In the genomic region with DNA sequence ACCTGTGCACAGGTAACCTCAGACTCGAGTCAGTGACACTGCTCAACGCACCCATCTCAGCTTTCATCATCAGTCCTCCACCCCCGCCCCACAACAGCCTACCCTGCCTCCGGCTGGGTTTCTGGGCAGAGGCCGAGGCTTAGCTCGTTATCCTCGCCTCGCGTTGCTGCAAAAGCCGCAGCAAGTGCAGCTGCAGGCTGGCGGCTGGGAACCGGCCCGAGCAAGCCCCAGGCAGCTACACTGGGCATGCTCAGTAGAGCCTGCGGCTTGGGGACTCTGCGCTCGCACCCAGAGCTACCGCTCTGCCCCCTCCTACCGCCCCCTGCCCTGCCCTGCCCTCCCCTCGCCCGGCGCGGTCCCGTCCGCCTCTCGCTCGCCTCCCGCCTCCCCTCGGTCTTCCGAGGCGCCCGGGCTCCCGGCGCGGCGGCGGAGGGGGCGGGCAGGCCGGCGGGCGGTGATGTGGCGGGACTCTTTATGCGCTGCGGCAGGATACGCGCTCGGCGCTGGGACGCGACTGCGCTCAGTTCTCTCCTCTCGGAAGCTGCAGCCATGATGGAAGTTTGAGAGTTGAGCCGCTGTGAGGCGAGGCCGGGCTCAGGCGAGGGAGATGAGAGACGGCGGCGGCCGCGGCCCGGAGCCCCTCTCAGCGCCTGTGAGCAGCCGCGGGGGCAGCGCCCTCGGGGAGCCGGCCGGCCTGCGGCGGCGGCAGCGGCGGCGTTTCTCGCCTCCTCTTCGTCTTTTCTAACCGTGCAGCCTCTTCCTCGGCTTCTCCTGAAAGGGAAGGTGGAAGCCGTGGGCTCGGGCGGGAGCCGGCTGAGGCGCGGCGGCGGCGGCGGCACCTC, we compare ENCODE assay signal across 8 cellular contexts. TPM values are rescaled to one million over a fixed set of nuclear protein-coding genes. Genes with fewer than 3 reads are reported as not detected.
DNase-seq lines count a peak whose midpoint lies in the region; ATAC-seq lines count a peak whose summit lies in the region.

Gene KLLN, minus strand, starts transcription at position 432 of the 842 bp plus-strand sequence. CDS start 1,046 bp downstream, outside the sequence.
Gene PTEN, plus strand, starts transcription at position 524 of the 842 bp plus-strand sequence. CDS start 845 bp downstream, outside the sequence.

- DNase-seq in CD1c-positive myeloid dendritic cell (ENCODE audit: extremely low spot score) (peak; percentile 93), HT-29 (ENCODE audit: low spot score) (peak; percentile 89), NOMO-1 (lab: John Stamatoyannopoulos, UW; ENCODE audit: unreplicated experiment in 2 of 2) (peak; percentile 87 to 91)
- peak; percentile 60 for DNase-seq in activated CD8-positive, alpha-beta memory T cell treated with anti-CD3 and anti-CD28 coated beads, Interleukin-2, amount 50 U/mL, for 24 hours (ENCODE audit: extremely low read depth)
- peak; percentile 69 for DNase-seq in stimulated activated CD8-positive, alpha-beta memory T cell treated with anti-CD3 and anti-CD28 coated beads, Interleukin-12 subunit alpha, Interleukin-12 subunit beta, amount 100 ng/mL, for 4 hours (ENCODE audit: low read depth)

- peaks cover 10% of the 10 kb centered on the region for H3K4me1 ChIP-seq in endocrine pancreas (ENCODE audit: control insufficient read depth, insufficient read depth, low read length)
- no peaks in the 10 kb centered on the region for H3K4me1 ChIP-seq in mesodermal cell (ENCODE audit: control insufficient read depth, insufficient read depth, low read length, poor library complexity, severe bottlenecking)

- H3K27me3 ChIP-seq in endocrine pancreas (ENCODE audit: control insufficient read depth, insufficient read depth, low read length): no peaks in the 10 kb centered on the region

- peak within 1 kb of the TSS; percentile 93 for H3K27ac ChIP-seq in mesodermal cell (ENCODE audit: low read depth, low read length, severe bottlenecking)

- H3K4me3 ChIP-seq in endocrine pancreas (ENCODE audit: control insufficient read depth, insufficient read depth, low read length): peak within 1 kb of the TSS; percentile 100
- H3K4me3 ChIP-seq in mesodermal cell (ENCODE audit: extremely low read depth, insufficient read depth, low read length, poor library complexity, severe bottlenecking): peak within 1 kb of the TSS; percentile 86

- peak; percentile 31 for ATAC-seq in GM19438 (IDR thresholded peaks at IDR 0.05; ENCODE audit: low read depth, unreplicated experiment)

- peak within 1 kb of the TSS; percentile 68 for H3K9ac ChIP-seq in endocrine pancreas (ENCODE audit: control insufficient read depth, insufficient read depth, low read length)

- H3K9me3 ChIP-seq in endocrine pancreas (ENCODE audit: control insufficient read depth, low read length): no peaks in the 10 kb centered on the region
- H3K9me3 ChIP-seq in mesodermal cell (ENCODE audit: control insufficient read depth, low read length): no peaks in the 10 kb centered on the region

- WGBS in mesodermal cell (ENCODE audit: insufficient coverage in 2 of 2), 2 experiments: 0 to 1% methylated on average over 41 to 46 of the region's 88 CpGs

- no peaks in the 10 kb centered on the region for H3K36me3 ChIP-seq in endocrine pancreas (ENCODE audit: control insufficient read depth, insufficient read depth, low read length)
- H3K36me3 ChIP-seq in mesodermal cell (ENCODE audit: control insufficient read depth, insufficient read depth, low read length): no peaks in the 10 kb centered on the region

RNA-seq across cellular contexts. Expression of gene KLLN, which starts in this region (rescaled TPM):
- 0.28 and 0.42 TPM in 2 replicates for total RNA-seq in HT-29 (2014; rRNA removed; shearing (Covaris generic))
- 0.48 TPM for polyA plus RNA-seq in mesodermal cell (2013, experiment 1 of 2)
- polyA plus RNA-seq in mesodermal cell (2013, experiment 2 of 2): 0.76 TPM

RNA-seq across cellular contexts. Expression of gene PTEN, which starts in this region (rescaled TPM):
- total RNA-seq in HT-29 (2014; rRNA removed; shearing (Covaris generic)): 38.0 and 49.9 TPM in 2 replicates
- 58.4 TPM for polyA plus RNA-seq in mesodermal cell (2013, experiment 1 of 2)
- polyA plus RNA-seq in mesodermal cell (2013, experiment 2 of 2): 68.0 TPM

Comparison
In these comparisons a context has a peak if more than half of its experiments do, and no peak if none do; other contexts are left out.
1. Peak in every context shown above with its lines: DNase-seq, ATAC-seq, H3K4me3 ChIP-seq and H3K27ac ChIP-seq.